In the genomic region with DNA sequence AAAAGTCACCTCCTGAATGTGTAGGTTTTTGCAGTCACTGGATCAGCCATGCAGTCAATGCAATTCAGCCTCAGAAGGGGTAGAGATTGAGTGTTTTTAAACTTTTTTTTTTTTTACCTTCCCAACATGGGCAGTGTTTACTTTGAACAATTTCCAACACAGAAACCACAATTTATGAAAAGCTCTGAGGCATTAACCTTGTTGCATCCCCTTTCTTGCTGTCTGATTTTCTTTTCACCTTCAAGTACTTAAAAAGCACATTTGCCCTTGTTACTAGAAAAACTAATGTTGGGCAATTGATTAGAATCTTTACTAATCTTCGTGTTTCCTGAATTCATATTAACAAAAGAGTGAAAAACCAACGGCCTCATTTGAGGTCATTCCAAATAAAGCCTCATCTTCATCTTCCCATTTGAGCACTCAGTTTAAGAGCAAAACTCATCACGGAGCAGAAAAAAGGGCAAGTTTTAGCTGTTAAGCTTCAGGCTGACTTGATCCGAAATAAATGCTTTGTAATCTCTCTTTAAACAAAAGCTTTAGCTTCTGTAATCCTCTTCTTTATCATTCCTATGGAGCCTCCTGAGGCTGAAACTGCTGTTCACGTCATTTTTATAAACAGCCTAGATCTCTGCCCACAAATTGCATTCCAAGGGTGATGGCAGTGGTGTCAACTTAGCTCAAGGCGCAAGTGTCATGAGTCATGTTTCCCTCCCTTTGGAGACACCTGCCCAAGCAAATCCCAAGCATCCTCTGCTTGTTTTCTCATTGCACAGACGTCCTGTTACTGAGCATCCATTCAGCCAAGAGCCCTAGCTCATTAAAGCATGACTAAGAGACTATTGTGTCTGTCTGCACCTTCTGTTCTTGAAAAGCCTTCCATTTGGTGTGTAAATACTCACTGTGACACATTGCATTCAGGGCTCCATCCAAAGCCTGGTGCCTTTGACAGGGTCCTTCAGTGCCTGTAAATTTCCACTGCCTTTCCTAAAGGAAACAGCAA, we compare ENCODE assay signal across 1 cellular context.
TF ChIP-seq lines count a peak whose summit lies in the region.

No MANE protein-coding gene starts in this region.

TF ChIP-seq in WTC11, 78 proteins besides CTCF, POLR2A, EP300 and RAD21 (continued from another document):
- TF ChIP-seq JUN (CRISPR knock-in tag; IDR thresholded peaks at IDR 0.05) (no peak), STAT6 (CRISPR knock-in tag; conservative IDR thresholded peaks at IDR 0.05; ENCODE audit: low read depth) (no peak), SOX15 (CRISPR knock-in tag; IDR thresholded peaks at IDR 0.05) (no peak), KAT7 (CRISPR knock-in tag; IDR thresholded peaks at IDR 0.05; ENCODE audit: borderline replicate concordance) (no peak), ETV6 (CRISPR knock-in tag; IDR thresholded peaks at IDR 0.05) (no peak), ATF2 (CRISPR knock-in tag; IDR thresholded peaks at IDR 0.05; ENCODE audit: borderline replicate concordance, low read depth) (no peak), CREB1 (CRISPR knock-in tag; IDR thresholded peaks at IDR 0.05) (no peak)
- TF ChIP-seq, protein P1, sequence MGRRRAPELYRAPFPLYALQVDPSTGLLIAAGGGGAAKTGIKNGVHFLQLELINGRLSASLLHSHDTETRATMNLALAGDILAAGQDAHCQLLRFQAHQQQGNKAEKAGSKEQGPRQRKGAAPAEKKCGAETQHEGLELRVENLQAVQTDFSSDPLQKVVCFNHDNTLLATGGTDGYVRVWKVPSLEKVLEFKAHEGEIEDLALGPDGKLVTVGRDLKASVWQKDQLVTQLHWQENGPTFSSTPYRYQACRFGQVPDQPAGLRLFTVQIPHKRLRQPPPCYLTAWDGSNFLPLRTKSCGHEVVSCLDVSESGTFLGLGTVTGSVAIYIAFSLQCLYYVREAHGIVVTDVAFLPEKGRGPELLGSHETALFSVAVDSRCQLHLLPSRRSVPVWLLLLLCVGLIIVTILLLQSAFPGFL (CRISPR knock-in tag; IDR thresholded peaks at IDR 0.05; ENCODE audit: borderline replicate concordance) = no peak
- TF ChIP-seq, protein P2, sequence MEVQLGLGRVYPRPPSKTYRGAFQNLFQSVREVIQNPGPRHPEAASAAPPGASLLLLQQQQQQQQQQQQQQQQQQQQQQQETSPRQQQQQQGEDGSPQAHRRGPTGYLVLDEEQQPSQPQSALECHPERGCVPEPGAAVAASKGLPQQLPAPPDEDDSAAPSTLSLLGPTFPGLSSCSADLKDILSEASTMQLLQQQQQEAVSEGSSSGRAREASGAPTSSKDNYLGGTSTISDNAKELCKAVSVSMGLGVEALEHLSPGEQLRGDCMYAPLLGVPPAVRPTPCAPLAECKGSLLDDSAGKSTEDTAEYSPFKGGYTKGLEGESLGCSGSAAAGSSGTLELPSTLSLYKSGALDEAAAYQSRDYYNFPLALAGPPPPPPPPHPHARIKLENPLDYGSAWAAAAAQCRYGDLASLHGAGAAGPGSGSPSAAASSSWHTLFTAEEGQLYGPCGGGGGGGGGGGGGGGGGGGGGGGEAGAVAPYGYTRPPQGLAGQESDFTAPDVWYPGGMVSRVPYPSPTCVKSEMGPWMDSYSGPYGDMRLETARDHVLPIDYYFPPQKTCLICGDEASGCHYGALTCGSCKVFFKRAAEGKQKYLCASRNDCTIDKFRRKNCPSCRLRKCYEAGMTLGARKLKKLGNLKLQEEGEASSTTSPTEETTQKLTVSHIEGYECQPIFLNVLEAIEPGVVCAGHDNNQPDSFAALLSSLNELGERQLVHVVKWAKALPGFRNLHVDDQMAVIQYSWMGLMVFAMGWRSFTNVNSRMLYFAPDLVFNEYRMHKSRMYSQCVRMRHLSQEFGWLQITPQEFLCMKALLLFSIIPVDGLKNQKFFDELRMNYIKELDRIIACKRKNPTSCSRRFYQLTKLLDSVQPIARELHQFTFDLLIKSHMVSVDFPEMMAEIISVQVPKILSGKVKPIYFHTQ (CRISPR knock-in tag; IDR thresholded peaks at IDR 0.05) = no peak
